Comparison of ENCODE assay signal across 1 cellular context in genomic region chr3:52495777-52496602, GRCh38.
TF ChIP-seq lines count a peak whose summit lies in the region.

No MANE protein-coding gene starts in this region.

TF ChIP-seq in H1, 55 proteins besides CTCF, POLR2A, EP300 and RAD21:
- no peak for TF ChIP-seq EGR1 (IDR thresholded peaks at IDR 0.05; ENCODE audit: borderline replicate concordance, low read depth, low read length)
- TF ChIP-seq, protein P1, sequence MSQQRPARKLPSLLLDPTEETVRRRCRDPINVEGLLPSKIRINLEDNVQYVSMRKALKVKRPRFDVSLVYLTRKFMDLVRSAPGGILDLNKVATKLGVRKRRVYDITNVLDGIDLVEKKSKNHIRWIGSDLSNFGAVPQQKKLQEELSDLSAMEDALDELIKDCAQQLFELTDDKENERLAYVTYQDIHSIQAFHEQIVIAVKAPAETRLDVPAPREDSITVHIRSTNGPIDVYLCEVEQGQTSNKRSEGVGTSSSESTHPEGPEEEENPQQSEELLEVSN (IDR thresholded peaks at IDR 0.05), result no peak
- TF ChIP-seq, protein P2, sequence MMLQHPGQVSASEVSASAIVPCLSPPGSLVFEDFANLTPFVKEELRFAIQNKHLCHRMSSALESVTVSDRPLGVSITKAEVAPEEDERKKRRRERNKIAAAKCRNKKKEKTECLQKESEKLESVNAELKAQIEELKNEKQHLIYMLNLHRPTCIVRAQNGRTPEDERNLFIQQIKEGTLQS (IDR thresholded peaks at IDR 0.05; ENCODE audit: insufficient read depth, low read depth, low read length), result no peak
